Comparison of ENCODE assay signal across 8 cellular contexts in genomic region chr15:63048986-63049665, GRCh38. TPM values are rescaled to one million over a fixed set of nuclear protein-coding genes. Genes with fewer than 3 reads are reported as not detected.
DNase-seq lines count a peak whose midpoint lies in the region; ATAC-seq and TF ChIP-seq lines count a peak whose summit lies in the region.

No MANE protein-coding gene starts in this region.

- peaks cover 78% of the 10 kb centered on the region for H3K79me2 ChIP-seq in fibroblast of lung (ENCODE audit: control insufficient read depth, insufficient read depth, low read length)

- TF ChIP-seq CTCF in A673 (conservative IDR thresholded peaks at IDR 0.05; ENCODE audit: low read depth, low read length) (0 out of 2 replicates have a peak, but pooled peaks have one; percentile 9), fibroblast of lung (conservative IDR thresholded peaks at IDR 0.05 in 1 of 2, IDR thresholded peaks at IDR 0.05 in 1 of 2; ENCODE audit: low read depth in 1 of 2, low read length in 2 of 2) (no peak), transverse colon (IDR thresholded peaks at IDR 0.05) (no peak)

- WGBS in transverse colon (ENCODE audit: low coverage in 1 of 2), 2 donors = 7 to 15% methylated on average over 4 to 26 of the region's 26 CpGs

- in situ Hi-C loops in transverse colon (cut with MboI; ENCODE audit: low pct_ligation_motif_present in 1 of 4, low pct_unique_long_range_greater_than_20kb in 1 of 4, low sequenced_read_pairs in 3 of 4) = loop anchor here in 1 of 4 donors (25.0 kb wide), 1 partner anchor 162 kb away; no protein-coding TSS in a partner anchor

- H3K4me2 ChIP-seq in fibroblast of lung (ENCODE audit: extremely low read depth, insufficient read depth, low read length) = peak overlapping the region; percentile 90

- peaks cover 27% of the 10 kb centered on the region for H3K4me1 ChIP-seq in A673 (ENCODE audit: insufficient read depth, low read length, poor library complexity, severe bottlenecking)
- peaks cover 42% of the 10 kb centered on the region for H3K4me1 ChIP-seq in fibroblast of lung (ENCODE audit: control insufficient read depth, extremely low read depth, insufficient read depth, low read length)
- peaks cover 23 to 86% (median 62%) of the 10 kb centered on the region in 4 donors for H3K4me1 ChIP-seq in transverse colon

- peaks cover 34% of the 10 kb centered on the region for H3K27me3 Mint-ChIP-seq in activated T-cell treated with anti-CD3 and anti-CD28 coated beads, Interleukin-2, amount 50 U/mL, for 4 hours (ENCODE audit: low read depth)
- peaks cover 20 to 29% (median 25%) of the 10 kb centered on the region in 3 donors for H3K27me3 Mint-ChIP-seq in naive B cell

- H3K27ac ChIP-seq in A673 (ENCODE audit: low read depth, low read length, poor library complexity, severe bottlenecking) (no peak overlapping the region), fibroblast of lung (ENCODE audit: insufficient read depth, low read length) (peak overlapping the region; percentile 68), transverse colon (peak overlapping the region; percentile 96 to 98 (median 96))

- no peak overlapping the region for H2AFZ ChIP-seq in fibroblast of lung (ENCODE audit: low read length)

- POLR2A ChIA-PET in A673 (lab: Charles Lee; ENCODE audit: low non-redundant PET) = no interaction called here

- H3K9me3 ChIP-seq in A673 (ENCODE audit: low read depth, low read length, poor library complexity, severe bottlenecking) (no peaks in the 10 kb centered on the region), fibroblast of lung (ENCODE audit: control insufficient read depth, insufficient read depth, low read depth, low read length) (no peaks in the 10 kb centered on the region), transverse colon (no peaks in the 10 kb centered on the region)

- TF ChIP-seq EP300 in transverse colon (IDR thresholded peaks at IDR 0.05; ENCODE audit: low read depth) = no peak

- CTCF ChIA-PET in A673 (lab: Charles Lee) = interaction anchor here (0.8 to 1.6 kb wide), 4 partner anchors 8 to 354 kb away, joined by 3 to 10 read pairs (median 4); no protein-coding TSS in a partner anchor

- H3K4me3 ChIP-seq in A673 (ENCODE audit: low read depth, low read length, poor library complexity, severe bottlenecking) = peak overlapping the region; percentile 81
- H3K4me3 ChIP-seq in fibroblast of lung (replicated peaks in 1 of 4; ENCODE audit: control extremely low read depth in 1 of 4, insufficient read depth in 1 of 4, low read depth in 3 of 4, low read length in 4 of 4) = peak overlapping the region; percentile 66 to 88 (median 75)
- H3K4me3 ChIP-seq in transverse colon = peak overlapping the region; percentile 60 to 88 (median 86)

- no peak for TF ChIP-seq POLR2A in transverse colon (IDR thresholded peaks at IDR 0.05)

- H3K27ac Mint-ChIP-seq in naive B cell = peak overlapping the region in 4 of 6 donors; percentile 24 to 92 (median 55)

- peaks cover 13% of the 10 kb centered on the region for H3K4me1 Mint-ChIP-seq in activated T-cell treated with anti-CD3 and anti-CD28 coated beads, Interleukin-2, amount 50 U/mL, for 4 hours (ENCODE audit: low read depth)
- H3K4me1 Mint-ChIP-seq in naive B cell = peaks cover 18 to 25% (median 21%) of the 10 kb centered on the region in 3 donors

- intact Hi-C loops in A673 (cut with micrococcal nuclease; ENCODE audit: unreplicated experiment) (loop anchor here (2.0 to 5.0 kb wide), 3 partner anchors 44 to 353 kb away; no protein-coding TSS in a partner anchor), transverse colon (cut with DNase I; ENCODE audit: low total_unique reads) (loop anchor here (5.0 kb wide), 1 partner anchor 43 kb away; no protein-coding TSS in a partner anchor)

- no peaks in the 10 kb centered on the region for H3K36me3 Mint-ChIP-seq in activated T-cell treated with anti-CD3 and anti-CD28 coated beads, Interleukin-2, amount 50 U/mL, for 4 hours (ENCODE audit: insufficient read depth)
- H3K36me3 Mint-ChIP-seq in naive B cell = no peaks in the 10 kb centered on the region

- H3K9me3 Mint-ChIP-seq in activated T-cell treated with anti-CD3 and anti-CD28 coated beads, Interleukin-2, amount 50 U/mL, for 4 hours = no peaks in the 10 kb centered on the region
- H3K9me3 Mint-ChIP-seq in naive B cell = no peaks in the 10 kb centered on the region

- no peaks in the 10 kb centered on the region for H3K36me3 ChIP-seq in A673 (ENCODE audit: insufficient read depth, low read length, poor library complexity, severe bottlenecking)
- peaks cover under 1% of the 10 kb centered on the region for H3K36me3 ChIP-seq in fibroblast of lung (ENCODE audit: control insufficient read depth, insufficient read depth, low read length)
- no peaks in the 10 kb centered on the region for H3K36me3 ChIP-seq in transverse colon

- peaks cover 20% of the 10 kb centered on the region for H3K27me3 ChIP-seq in A673 (replicated peaks; ENCODE audit: insufficient read depth, low read depth, low read length, poor library complexity)
- H3K27me3 ChIP-seq in fibroblast of lung (ENCODE audit: control insufficient read depth, insufficient read depth, low read length) = no peaks in the 10 kb centered on the region
- peaks cover 8% of the 10 kb centered on the region for H3K27me3 ChIP-seq in transverse colon

- no peaks in the 10 kb centered on the region for H4K20me1 ChIP-seq in fibroblast of lung (ENCODE audit: control insufficient read depth, extremely low read depth, insufficient read depth, low read length)

- DNase-seq in A673 (ENCODE audit: low spot score) (peak; percentile 52), NCI-H69 (lab: John Stamatoyannopoulos, UW) (peak; percentile 89), fibroblast of lung (ENCODE audit: low read depth in 2 of 2) (peak; percentile 67 to 68), naive B cell (no peak), transverse colon (peak; percentile 55), NCI-H2029 treated with DMSO at 0.1 percent for 48 hours (lab: John Stamatoyannopoulos, UW) (no peak)
- peak; percentile 26 for DNase-seq in activated T-cell treated with anti-CD3 and anti-CD28 coated beads, Interleukin-2, amount 50 U/mL, for 4 hours

- no TSS peak for BruUV-seq in A673 (replicated peaks; lab: Mats Ljungman, UMichigan)

- peak overlapping the region; percentile 84 for H3K4me3 Mint-ChIP-seq in activated T-cell treated with anti-CD3 and anti-CD28 coated beads, Interleukin-2, amount 50 U/mL, for 4 hours
- H3K4me3 Mint-ChIP-seq in naive B cell = peak overlapping the region; percentile 83 to 96 (median 90)

- peak; percentile 18 for ATAC-seq in GM19351 (IDR thresholded peaks at IDR 0.05; ENCODE audit: unreplicated experiment)
- peak; percentile 2 to 15 for ATAC-seq in activated T-cell treated with anti-CD3 and anti-CD28 coated beads, Interleukin-2, amount 50 U/mL, for 4 hours
- ATAC-seq in naive B cell (ENCODE audit: low read depth in 2 of 2) = peak in 1 of 2 donors; percentile 8

- H3K9ac ChIP-seq in fibroblast of lung (ENCODE audit: insufficient read depth, low read length) = peak overlapping the region; percentile 73

RNA-seq across cellular contexts. Expression of gene TPM1, which starts 6.6 kb away (rescaled TPM):
- total RNA-seq in A673 (2021) = 31.2 and 34.5 TPM in 2 replicates
- 10 to 100 TPM in 1 of 3 donors, 1 to 10 TPM in 2; 9.5 to 11.4 (median 9.5) TPM for total RNA-seq in activated T-cell treated with anti-CD3 and anti-CD28 coated beads, Interleukin-2, amount 50 U/mL, for 4 hours
- total RNA-seq in fibroblast of lung = 224 and 279 TPM in 2 replicates
- 515 and 1,732 TPM in 2 replicates for polyA plus RNA-seq in fibroblast of lung
- polyA plus RNA-seq in fibroblast of lung (2012) = 351 and 1,059 TPM in 2 replicates
- 61.4 and 196 TPM in 2 replicates for polyA minus RNA-seq in fibroblast of lung (ENCODE audit: low replicate concordance)
- polyA plus RNA-seq in naive B cell (ENCODE audit: low read depth in 6 of 6) = 1 to 10 TPM; 1.7 to 6.9 (median 4.0) TPM
- total RNA-seq in transverse colon = 1,000 to 10,000 TPM in 2 of 4 donors, 100 to 1,000 TPM in 2; 775 to 2,480 (median 1,140) TPM

Comparison
In these comparisons a context has a peak if more than half of its experiments do, and no peak if none do; other contexts are left out.
1. DNase-seq: peak in A673 (single experiment), NCI-H69 (single experiment), activated T-cell treated with anti-CD3 and anti-CD28 coated beads, Interleukin-2, amount 50 U/mL, for 4 hours (single experiment), fibroblast of lung (2 of 2) and transverse colon (single experiment); none in naive B cell (single experiment) and NCI-H2029 treated with DMSO at 0.1 percent for 48 hours (single experiment).
2. Peak in every context shown above with its lines, with median percentiles within 50 percentile points of each other: H3K4me3 ChIP-seq.